ENCODE assay signal across 22 cellular contexts in the genomic region with DNA sequence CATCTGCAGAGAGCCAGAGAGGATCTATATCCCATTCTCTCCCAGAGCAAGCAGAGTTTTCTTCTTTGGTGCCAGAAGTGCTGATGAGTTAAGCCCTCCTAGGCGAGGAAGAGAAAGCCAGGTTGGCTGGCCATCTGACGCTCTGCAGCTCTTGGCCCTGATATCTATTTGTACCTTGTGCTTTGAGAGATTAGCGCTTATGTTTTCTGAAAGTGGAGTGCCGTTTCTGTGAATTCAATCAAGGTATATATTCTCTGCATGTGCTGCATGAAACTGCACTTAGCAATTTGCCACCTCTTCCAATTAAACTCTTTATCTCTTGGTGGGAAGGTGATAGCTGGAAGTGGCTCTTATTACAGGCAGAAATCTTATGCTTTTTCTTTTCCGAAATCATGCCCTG.
"Had no signal": no experiment of that assay in that cellular context is flagged by ENCODE, and none has a peak within 500 bp of the region (broad histone marks: within the 10 kb centered on the region; RNA-seq: fewer than 3 reads in every experiment).

No MANE protein-coding gene starts in this region.

- H3K4me3 ChIP-seq: left ventricle myocardium inferior, lower lobe of right lung, neural progenitor cell, pancreas, stomach, thoracic aorta, transverse colon had no signal

- H3K36me3 ChIP-seq: left ventricle myocardium inferior, lower lobe of right lung, neural progenitor cell, pancreas, stomach, thoracic aorta, transverse colon had no signal

- H2AFZ ChIP-seq: neural progenitor cell had no signal

- H3K9me3 ChIP-seq: left ventricle myocardium inferior, lower lobe of right lung, pancreas, stomach, thoracic aorta, transverse colon had no signal

- H3K9ac ChIP-seq: neural progenitor cell had no signal

- H3K4me2 ChIP-seq: neural progenitor cell had no signal

- H3K4me3 Mint-ChIP-seq: dendritic cell treated with granulocyte-macrophage colony-stimulating factor and Interleukin-4, amounts not matched to agents 40 ng/mL and 50 ng/mL, for 4 days; immature natural killer cell; memory B cell; natural killer cell treated with Interleukin-12 subunit alpha and Interleukin-12 subunit beta and Interleukin-15 and Interleukin-18, amount 100 ng/mL, for 72 hours; neural progenitor cell had no signal

- DNase-seq: erythroblast; foreskin keratinocyte; immature natural killer cell; left cardiac atrium; left ventricle myocardium inferior; lower lobe of right lung; midbrain; occipital lobe; pancreas; right cardiac atrium; small intestine; stimulated activated CD4-positive, alpha-beta T cell treated with anti-CD3 and anti-CD28 coated beads, Interleukin-12 subunit alpha, Interleukin-12 subunit beta, amount 100 ng/mL, for 4 hours; stimulated activated naive CD4-positive, alpha-beta T cell; stomach; substantia nigra; transverse colon had no signal

- H3K27ac Mint-ChIP-seq: dendritic cell treated with granulocyte-macrophage colony-stimulating factor and Interleukin-4, amounts not matched to agents 40 ng/mL and 50 ng/mL, for 4 days; immature natural killer cell; memory B cell; natural killer cell treated with Interleukin-12 subunit alpha and Interleukin-12 subunit beta and Interleukin-15 and Interleukin-18, amount 100 ng/mL, for 72 hours; neural progenitor cell; progenitor cell of endocrine pancreas had no signal

- H3K9me3 Mint-ChIP-seq: dendritic cell treated with granulocyte-macrophage colony-stimulating factor and Interleukin-4, amounts not matched to agents 40 ng/mL and 50 ng/mL, for 4 days; memory B cell; natural killer cell treated with Interleukin-12 subunit alpha and Interleukin-12 subunit beta and Interleukin-15 and Interleukin-18, amount 100 ng/mL, for 72 hours; neural progenitor cell had no signal

- H3K36me3 Mint-ChIP-seq: memory B cell; natural killer cell treated with Interleukin-12 subunit alpha and Interleukin-12 subunit beta and Interleukin-15 and Interleukin-18, amount 100 ng/mL, for 72 hours; neural progenitor cell had no signal

- H3K27me3 ChIP-seq: neural progenitor cell, pancreas, stomach, transverse colon had no signal

- H3K4me1 ChIP-seq: foreskin keratinocyte, left ventricle myocardium inferior, lower lobe of right lung, pancreas, transverse colon had no signal

- H3K27me3 Mint-ChIP-seq: memory B cell, progenitor cell of endocrine pancreas had no signal

- H3K27ac ChIP-seq: foreskin keratinocyte, left ventricle myocardium inferior, lower lobe of right lung, neural progenitor cell, pancreas, stomach, thoracic aorta, transverse colon had no signal
